In genomic region chr20:46683939-46684750, GRCh38 we compare ENCODE assay signal across 9 cellular contexts. TPM values are rescaled to one million over a fixed set of nuclear protein-coding genes. Genes with fewer than 3 reads are reported as not detected.
DNase-seq lines count a peak whose midpoint lies in the region; ATAC-seq, FAIRE-seq and TF ChIP-seq lines count a peak whose summit lies in the region.
"Had no signal": no experiment of that assay in that cellular context is flagged by ENCODE, and none has a peak within 500 bp of the region (broad histone marks: within the 10 kb centered on the region; RNA-seq: fewer than 3 reads in every experiment).

No MANE protein-coding gene starts in this region.

- H3K27ac ChIP-seq in muscle layer of colon (ENCODE audit: low read depth, low read length) = peak overlapping the region; percentile 29
- H3K27ac ChIP-seq in CD8-positive, alpha-beta T cell (ENCODE audit: low read depth, low read length) = no peak overlapping the region

- H3K36me3 ChIP-seq in muscle layer of colon (ENCODE audit: insufficient read depth, low read length) = peaks cover 13% of the 10 kb centered on the region
- H3K36me3 ChIP-seq in CD8-positive, alpha-beta T cell (ENCODE audit: insufficient read depth, low read length) = peaks cover 16% of the 10 kb centered on the region

- peaks cover 69% of the 10 kb centered on the region for H3K4me1 Mint-ChIP-seq in CD8-positive, alpha-beta T cell (ENCODE audit: low read depth)
- H3K4me1 Mint-ChIP-seq in CD14-positive monocyte = peaks cover 51% of the 10 kb centered on the region

- peaks cover 41% of the 10 kb centered on the region for H3K4me1 ChIP-seq in muscle layer of colon (ENCODE audit: insufficient read depth, low read length)
- H3K4me1 ChIP-seq in CD8-positive, alpha-beta T cell (ENCODE audit: insufficient read depth, low read length) = peaks cover 40% of the 10 kb centered on the region

- H3K9me3 ChIP-seq in muscle layer of colon (ENCODE audit: low read length) = no peaks in the 10 kb centered on the region
- H3K9me3 ChIP-seq in CD8-positive, alpha-beta T cell (ENCODE audit: low read length) = no peaks in the 10 kb centered on the region

- H3K4me3 ChIP-seq in epithelial cell of proximal tubule (ENCODE audit: low read depth, low read length) (peak overlapping the region; percentile 50), muscle layer of colon (ENCODE audit: low read depth in 1 of 2, low read length in 2 of 2) (peak overlapping the region; percentile 38 to 54)
- no peak overlapping the region for H3K4me3 ChIP-seq in CD8-positive, alpha-beta T cell (ENCODE audit: low read depth, low read length)

- H3K36me3 Mint-ChIP-seq in CD8-positive, alpha-beta T cell = peaks cover 48% of the 10 kb centered on the region
- H3K36me3 Mint-ChIP-seq in CD14-positive monocyte = peaks cover 31 to 35% of the 10 kb centered on the region in 2 donors

- no peaks in the 10 kb centered on the region for H3K27me3 Mint-ChIP-seq in CD8-positive, alpha-beta T cell (ENCODE audit: low read depth)
- H3K27me3 Mint-ChIP-seq in CD14-positive monocyte (ENCODE audit: low read depth in 3 of 3) = peaks cover 1 to 2% (median 2%) of the 10 kb centered on the region in 3 donors
- H3K27me3 Mint-ChIP-seq: activated CD8-positive, alpha-beta T cell treated with anti-CD3 and anti-CD28 coated beads for 36 hours had no signal

- no peak overlapping the region for H3K4me3 Mint-ChIP-seq in CD8-positive, alpha-beta T cell
- no peak overlapping the region for H3K4me3 Mint-ChIP-seq in CD14-positive monocyte
- H3K4me3 Mint-ChIP-seq: activated CD8-positive, alpha-beta T cell treated with anti-CD3 and anti-CD28 coated beads for 36 hours had no signal

- no peaks in the 10 kb centered on the region for H3K9me3 Mint-ChIP-seq in CD8-positive, alpha-beta T cell
- H3K9me3 Mint-ChIP-seq in CD14-positive monocyte = no peaks in the 10 kb centered on the region
- H3K9me3 Mint-ChIP-seq: activated CD8-positive, alpha-beta T cell treated with anti-CD3 and anti-CD28 coated beads for 36 hours had no signal

- CTCF ChIA-PET in CD8-positive, alpha-beta T cell (lab: Charles Lee) = interaction anchor here (0.6 to 1.6 kb wide), 2 partner anchors 10 to 322 kb away, joined by 3 to 6 read pairs; no protein-coding TSS in a partner anchor

- TF ChIP-seq CTCF in epithelial cell of proximal tubule (conservative IDR thresholded peaks at IDR 0.05; ENCODE audit: low read depth, low read length) (no peak), CD14-positive monocyte (IDR thresholded peaks at IDR 0.05) (no peak)
- no peak for TF ChIP-seq CTCF in CD8-positive, alpha-beta T cell (IDR thresholded peaks at IDR 0.05)

- intact Hi-C loops in CD8-positive, alpha-beta T cell (cut with DNase I, micrococcal nuclease) = no loop called here
- intact Hi-C loops in CD14-positive monocyte (cut with micrococcal nuclease) = loop anchor here (10.0 kb wide), 2 partner anchors 129 to 549 kb away; partner anchors contain the start of gene OCSTAMP (in 1 of the 2)

- FAIRE-seq in frontal cortex (lab: Jason Lieb, UNC) = no peak

- DNase-seq in AG20443 (ENCODE audit: low spot score) = peak; percentile 86
- peak; percentile 12 for DNase-seq in NCI-H774 (lab: John Stamatoyannopoulos, UW)
- no peak for DNase-seq in epithelial cell of proximal tubule (ENCODE audit: low read depth)
- DNase-seq in CD8-positive, alpha-beta T cell = no peak
- DNase-seq in frontal cortex (ENCODE audit: low spot score in 2 of 2) = no peak
- no peak for DNase-seq in CD14-positive monocyte (ENCODE audit: low spot score)
- DNase-seq: activated CD8-positive, alpha-beta T cell treated with anti-CD3 and anti-CD28 coated beads for 36 hours had no signal

- H3K9ac ChIP-seq in muscle layer of colon (ENCODE audit: low read length) = peak overlapping the region; percentile 17

- POLR2A ChIA-PET in CD8-positive, alpha-beta T cell (lab: Charles Lee) = no interaction called here

- H3K27ac Mint-ChIP-seq in CD8-positive, alpha-beta T cell = no peak overlapping the region
- no peak overlapping the region for H3K27ac Mint-ChIP-seq in CD14-positive monocyte
- H3K27ac Mint-ChIP-seq: activated CD8-positive, alpha-beta T cell treated with anti-CD3 and anti-CD28 coated beads for 36 hours had no signal

- no peak for ATAC-seq in CD8-positive, alpha-beta T cell
- ATAC-seq in GM21367 (IDR thresholded peaks at IDR 0.05; ENCODE audit: unreplicated experiment) = no peak
- ATAC-seq: activated CD8-positive, alpha-beta T cell treated with anti-CD3 and anti-CD28 coated beads for 36 hours had no signal

- no peaks in the 10 kb centered on the region for H3K27me3 ChIP-seq in muscle layer of colon (ENCODE audit: control insufficient read depth in 1 of 2, insufficient read depth in 2 of 2, low read length in 2 of 2)
- no peaks in the 10 kb centered on the region for H3K27me3 ChIP-seq in CD8-positive, alpha-beta T cell (ENCODE audit: insufficient read depth, low read length)

RNA-seq across cellular contexts. Expression of gene TP53RK, which starts 5.1 kb away (rescaled TPM):
- 21.0 and 22.8 TPM in 2 replicates for total RNA-seq in epithelial cell of proximal tubule
- total RNA-seq in CD8-positive, alpha-beta T cell = 1 to 10 TPM; 5.4 TPM
- total RNA-seq in frontal cortex = 51.0 TPM
- 10 to 100 TPM in 1 of 2 donors, 1 to 10 TPM in 1; 9.5 to 10.9 TPM for polyA plus RNA-seq in CD14-positive monocyte

RNA-seq across cellular contexts. Expression of gene SLC2A10, which starts 25.3 kb away (rescaled TPM):
- total RNA-seq in epithelial cell of proximal tubule (4.6 and 12.5 TPM in 2 replicates), frontal cortex (3.7 TPM)
- not detected for total RNA-seq in CD8-positive, alpha-beta T cell
- not detected for polyA plus RNA-seq in CD14-positive monocyte
- total RNA-seq: activated CD8-positive, alpha-beta T cell treated with anti-CD3 and anti-CD28 coated beads for 36 hours had no signal

RNA-seq across cellular contexts. Expression of gene SLC13A3, which starts 32.9 kb away (rescaled TPM):
- 1.2 and 1.6 TPM in 2 replicates for total RNA-seq in epithelial cell of proximal tubule
- total RNA-seq in CD8-positive, alpha-beta T cell = under 1 TPM in 1 of 2 experiments, not detected in 1; 0.14 TPM
- total RNA-seq in frontal cortex = 10.2 TPM
- polyA plus RNA-seq in CD14-positive monocyte = not detected
- total RNA-seq: activated CD8-positive, alpha-beta T cell treated with anti-CD3 and anti-CD28 coated beads for 36 hours had no signal

Comparison
In these comparisons a context has a peak if more than half of its experiments do, and no peak if none do; other contexts are left out.
1. DNase-seq: peak in AG20443 (single experiment) and NCI-H774 (single experiment); none in epithelial cell of proximal tubule (single experiment), CD8-positive, alpha-beta T cell (0 of 7), frontal cortex (0 of 2) and CD14-positive monocyte (single experiment).
2. intact Hi-C loops: an anchor here in CD14-positive monocyte (10.0 kb wide); none called in CD8-positive, alpha-beta T cell.